2 cellular contexts compared by ENCODE assay signal in the genomic region with DNA sequence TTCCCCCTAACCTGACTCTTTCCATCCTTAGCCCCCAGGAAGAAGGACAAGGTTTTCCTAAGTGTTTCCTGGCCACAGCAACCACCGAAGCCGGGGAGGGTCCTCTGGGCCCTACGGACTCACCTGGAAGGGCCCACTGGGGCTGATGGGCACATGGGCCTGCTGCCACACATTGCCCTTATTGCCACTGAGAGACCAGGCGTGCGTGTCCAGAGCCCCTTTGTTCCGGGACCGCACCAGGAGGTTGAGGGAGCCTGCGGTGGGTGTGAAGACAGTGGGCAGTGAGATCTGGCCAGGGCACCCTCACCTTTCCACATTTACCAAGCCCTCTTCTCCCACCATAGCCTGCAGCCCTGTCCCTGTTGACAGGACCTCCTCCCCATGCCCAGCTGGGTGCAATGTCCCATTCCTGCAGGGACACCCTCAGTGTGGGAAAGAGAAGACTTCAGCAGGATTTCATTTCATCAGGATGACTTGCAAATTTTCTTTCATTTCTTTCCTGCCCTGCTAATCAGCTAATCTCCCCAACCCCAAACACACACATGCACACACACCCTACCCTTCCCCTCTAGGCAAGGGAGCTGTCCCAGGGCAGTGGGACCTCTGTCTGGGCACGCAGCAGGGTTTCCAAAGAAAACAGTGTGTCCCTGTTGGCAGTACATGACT.
A peak's percentile ranks its signal among the peaks of the same experiment; 100 is the strongest.
TF ChIP-seq lines count a peak whose summit lies in the region.

No MANE protein-coding gene starts in this region.

TF ChIP-seq in HepG2, 621 proteins besides CTCF, POLR2A, EP300 and RAD21:
- TF ChIP-seq NFE2L2 (IDR thresholded peaks at IDR 0.05; ENCODE audit: low read length) (peak; percentile 94), BRD4 (CRISPR knock-in tag; IDR thresholded peaks at IDR 0.05) (no peak), MAFK (conservative IDR thresholded peaks at IDR 0.05 in 1 of 2, IDR thresholded peaks at IDR 0.05 in 1 of 2; ENCODE audit: low read length in 2 of 2) (peak in 1 of 2 experiments; percentile 20; a peak in 2 of 4 replicates)
- TF ChIP-seq, protein P1, sequence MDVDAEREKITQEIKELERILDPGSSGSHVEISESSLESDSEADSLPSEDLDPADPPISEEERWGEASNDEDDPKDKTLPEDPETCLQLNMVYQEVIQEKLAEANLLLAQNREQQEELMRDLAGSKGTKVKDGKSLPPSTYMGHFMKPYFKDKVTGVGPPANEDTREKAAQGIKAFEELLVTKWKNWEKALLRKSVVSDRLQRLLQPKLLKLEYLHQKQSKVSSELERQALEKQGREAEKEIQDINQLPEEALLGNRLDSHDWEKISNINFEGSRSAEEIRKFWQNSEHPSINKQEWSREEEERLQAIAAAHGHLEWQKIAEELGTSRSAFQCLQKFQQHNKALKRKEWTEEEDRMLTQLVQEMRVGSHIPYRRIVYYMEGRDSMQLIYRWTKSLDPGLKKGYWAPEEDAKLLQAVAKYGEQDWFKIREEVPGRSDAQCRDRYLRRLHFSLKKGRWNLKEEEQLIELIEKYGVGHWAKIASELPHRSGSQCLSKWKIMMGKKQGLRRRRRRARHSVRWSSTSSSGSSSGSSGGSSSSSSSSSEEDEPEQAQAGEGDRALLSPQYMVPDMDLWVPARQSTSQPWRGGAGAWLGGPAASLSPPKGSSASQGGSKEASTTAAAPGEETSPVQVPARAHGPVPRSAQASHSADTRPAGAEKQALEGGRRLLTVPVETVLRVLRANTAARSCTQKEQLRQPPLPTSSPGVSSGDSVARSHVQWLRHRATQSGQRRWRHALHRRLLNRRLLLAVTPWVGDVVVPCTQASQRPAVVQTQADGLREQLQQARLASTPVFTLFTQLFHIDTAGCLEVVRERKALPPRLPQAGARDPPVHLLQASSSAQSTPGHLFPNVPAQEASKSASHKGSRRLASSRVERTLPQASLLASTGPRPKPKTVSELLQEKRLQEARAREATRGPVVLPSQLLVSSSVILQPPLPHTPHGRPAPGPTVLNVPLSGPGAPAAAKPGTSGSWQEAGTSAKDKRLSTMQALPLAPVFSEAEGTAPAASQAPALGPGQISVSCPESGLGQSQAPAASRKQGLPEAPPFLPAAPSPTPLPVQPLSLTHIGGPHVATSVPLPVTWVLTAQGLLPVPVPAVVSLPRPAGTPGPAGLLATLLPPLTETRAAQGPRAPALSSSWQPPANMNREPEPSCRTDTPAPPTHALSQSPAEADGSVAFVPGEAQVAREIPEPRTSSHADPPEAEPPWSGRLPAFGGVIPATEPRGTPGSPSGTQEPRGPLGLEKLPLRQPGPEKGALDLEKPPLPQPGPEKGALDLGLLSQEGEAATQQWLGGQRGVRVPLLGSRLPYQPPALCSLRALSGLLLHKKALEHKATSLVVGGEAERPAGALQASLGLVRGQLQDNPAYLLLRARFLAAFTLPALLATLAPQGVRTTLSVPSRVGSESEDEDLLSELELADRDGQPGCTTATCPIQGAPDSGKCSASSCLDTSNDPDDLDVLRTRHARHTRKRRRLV (CRISPR knock-in tag; IDR thresholded peaks at IDR 0.05), result no peak

TF ChIP-seq in GM12891, 5 proteins besides CTCF, POLR2A, EP300 and RAD21:
- TF ChIP-seq POU2F2 (IDR thresholded peaks at IDR 0.05; ENCODE audit: low read depth, low read length) (no peak), POLR2AphosphoS5 (IDR thresholded peaks at IDR 0.05; ENCODE audit: low read depth, low read length) (no peak), TAF1 (IDR thresholded peaks at IDR 0.05; ENCODE audit: low read depth, low read length) (no peak), SPI1 (IDR thresholded peaks at IDR 0.05; ENCODE audit: low read depth, low read length) (no peak), PAX5 (IDR thresholded peaks at IDR 0.05; ENCODE audit: insufficient read depth, low read length, severe bottlenecking) (no peak)
